In genomic region chr5:172791291-172791690, GRCh38 we compare ENCODE assay signal across 1 cellular context.
TF ChIP-seq lines count a peak whose summit lies in the region.

No MANE protein-coding gene starts in this region.

TF ChIP-seq in K562, 482 proteins besides CTCF, POLR2A, EP300 and RAD21:
- TF ChIP-seq POLR2G (IDR thresholded peaks at IDR 0.05; ENCODE audit: low read depth, low read length) (0 out of 2 replicates have a peak, but pooled peaks have one; percentile 15), ATF1 (CRISPR knock-in tag; IDR thresholded peaks at IDR 0.05) (no peak), ATF1 (tag; IDR thresholded peaks at IDR 0.05) (no peak), TAF1 (IDR thresholded peaks at IDR 0.05; ENCODE audit: control insufficient read depth, extremely low read depth, insufficient read depth, low read length, severe bottlenecking) (no peak), CTCFL (IDR thresholded peaks at IDR 0.05; ENCODE audit: borderline replicate concordance, insufficient read depth, low read depth, low read length, poor library complexity, severe bottlenecking) (no peak)
